ENCODE assay signal across 14 cellular contexts in genomic region chr9:84775056-84775648, GRCh38.
DNase-seq lines count a peak whose midpoint lies in the region; ATAC-seq and TF ChIP-seq lines count a peak whose summit lies in the region.
"Had no signal": no experiment of that assay in that cellular context is flagged by ENCODE, and none has a peak within 500 bp of the region (broad histone marks: within the 10 kb centered on the region; RNA-seq: fewer than 3 reads in every experiment).

No MANE protein-coding gene starts in this region.

- no peak overlapping the region for H3K4me3 Mint-ChIP-seq in nephron
- H3K4me3 Mint-ChIP-seq: CD8-positive, alpha-beta T cell had no signal

- no peaks in the 10 kb centered on the region for H3K36me3 ChIP-seq in esophagus muscularis mucosa
- H3K36me3 ChIP-seq: BE2C, HAP-1 had no signal

- peaks cover 20% of the 10 kb centered on the region for H3K4me1 Mint-ChIP-seq in nephron

- H3K9me3 ChIP-seq in esophagus muscularis mucosa, result no peaks in the 10 kb centered on the region
- H3K9me3 ChIP-seq: A549, BE2C, Caco-2, HAP-1 had no signal

- 95% methylated on average over 4 of the region's 4 CpGs for WGBS in esophagus muscularis mucosa

- TF ChIP-seq CTCF in esophagus muscularis mucosa (IDR thresholded peaks at IDR 0.05) (no peak), nephron (IDR thresholded peaks at IDR 0.05; ENCODE audit: unreplicated experiment in 3 of 3) (no peak)

- no peaks in the 10 kb centered on the region for H3K36me3 Mint-ChIP-seq in nephron (ENCODE audit: low read depth)
- H3K36me3 Mint-ChIP-seq: CD8-positive, alpha-beta T cell had no signal

- H3K4me1 ChIP-seq in esophagus muscularis mucosa, result peaks cover 0 to 10% (median 4%) of the 10 kb centered on the region in 4 donors
- H3K4me1 ChIP-seq: A549, BE2C, Caco-2, HAP-1 had no signal

- TF ChIP-seq POLR2A in esophagus muscularis mucosa (IDR thresholded peaks at IDR 0.05; ENCODE audit: low read depth), result no peak

- H3K27ac ChIP-seq in esophagus muscularis mucosa (replicated peaks in 1 of 4), result no peak overlapping the region
- H3K27ac ChIP-seq: A549, C4-2B had no signal

- intact Hi-C loops in esophagus muscularis mucosa (cut with DNase I), result no loop called here

- H3K4me3 ChIP-seq in esophagus muscularis mucosa, result no peak overlapping the region
- H3K4me3 ChIP-seq: A549, HAP-1 had no signal

- peak; percentile 10 for DNase-seq in NCI-H526 treated with DMSO at 0.1 percent for 48 hours (lab: John Stamatoyannopoulos, UW)
- peak; percentile 62 for DNase-seq in esophagus muscularis mucosa (ENCODE audit: extremely low spot score)
- no peak for DNase-seq in NCI-H748 treated with DMSO at 0.1 percent for 48 hours (lab: John Stamatoyannopoulos, UW)
- no peak for DNase-seq in DMS153 treated with DMSO at 0.1 percent for 48 hours (lab: John Stamatoyannopoulos, UW; ENCODE audit: unreplicated experiment)
- DNase-seq: BE2C; Caco-2; CD8-positive, alpha-beta T cell; DMS53; GOT3 had no signal

- H3K9me3 Mint-ChIP-seq in nephron, result no peaks in the 10 kb centered on the region
- H3K9me3 Mint-ChIP-seq: CD8-positive, alpha-beta T cell had no signal

- peak overlapping the region; percentile 10 to 22 (median 19) for H3K27ac Mint-ChIP-seq in nephron
- H3K27ac Mint-ChIP-seq: CD8-positive, alpha-beta T cell had no signal

- no peaks in the 10 kb centered on the region for H3K27me3 ChIP-seq in esophagus muscularis mucosa
- H3K27me3 ChIP-seq: BE2C had no signal

- no peak for TF ChIP-seq EP300 in esophagus muscularis mucosa (IDR thresholded peaks at IDR 0.05)

- H3K27me3 Mint-ChIP-seq in nephron (ENCODE audit: low read depth), result no peaks in the 10 kb centered on the region

- no peak for ATAC-seq in HG03521 (IDR thresholded peaks at IDR 0.05; ENCODE audit: unreplicated experiment)
- ATAC-seq: A549; CD8-positive, alpha-beta T cell had no signal

Comparison
In these comparisons a context has a peak if more than half of its experiments do, and no peak if none do; other contexts are left out.
1. DNase-seq: peak in NCI-H526 treated with DMSO at 0.1 percent for 48 hours (single experiment) and esophagus muscularis mucosa (single experiment); none in NCI-H748 treated with DMSO at 0.1 percent for 48 hours (single experiment) and DMS153 treated with DMSO at 0.1 percent for 48 hours (single experiment).